8 cellular contexts compared by ENCODE assay signal in the genomic region with DNA sequence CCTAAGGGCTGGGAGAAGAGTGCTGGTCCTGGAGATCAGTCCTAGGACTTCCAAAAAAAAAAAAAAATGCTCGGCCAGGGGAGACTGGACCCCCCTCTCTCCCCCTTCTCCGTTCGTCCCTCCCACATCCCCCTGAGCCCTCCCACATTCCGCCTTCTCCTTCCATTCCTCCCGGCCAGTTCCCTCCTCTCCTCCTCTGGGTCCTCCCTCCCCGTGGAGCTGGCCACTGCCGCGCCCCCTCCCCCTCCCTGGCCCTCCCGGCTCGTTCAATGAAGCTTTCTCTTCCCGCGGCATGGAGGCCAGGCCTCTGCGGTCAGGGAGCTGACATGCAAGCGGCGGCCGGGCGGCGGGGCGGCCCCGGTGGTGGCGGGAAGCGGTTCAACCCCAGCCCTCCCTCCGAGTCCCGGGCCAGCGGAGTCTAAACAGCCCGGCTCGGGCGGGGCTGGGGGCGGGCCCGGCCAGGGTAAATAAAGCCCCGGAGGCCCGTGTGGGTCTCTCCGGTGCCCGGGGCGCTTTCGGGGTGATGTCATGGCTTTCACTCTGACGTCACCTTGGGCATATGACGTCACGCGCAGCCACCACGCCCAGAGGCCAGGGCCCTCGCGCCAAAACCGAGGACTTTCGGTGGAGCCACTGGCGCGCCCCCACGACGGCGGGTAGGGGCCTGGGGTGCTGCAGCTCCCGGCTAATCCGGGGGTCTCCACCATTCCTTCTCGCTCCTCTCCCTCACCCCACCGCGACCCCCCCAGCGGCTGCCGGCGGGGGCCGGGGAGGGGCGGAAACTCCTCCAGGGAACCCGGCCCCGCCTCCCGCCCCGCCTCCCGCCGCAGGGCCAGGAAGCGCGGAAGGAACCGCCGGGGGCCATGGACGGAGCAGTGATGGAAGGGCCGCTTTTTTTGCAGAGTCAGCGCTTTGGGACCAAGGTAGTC. TPM values are rescaled to one million over a fixed set of nuclear protein-coding genes. Genes with fewer than 3 reads are reported as not detected.
DNase-seq lines count a peak whose midpoint lies in the region; ATAC-seq and TF ChIP-seq lines count a peak whose summit lies in the region.

Gene DOK1, plus strand, starts transcription at position 829 of the 929 bp plus-strand sequence. Its CDS starts 35 bp downstream, at position 864.
A gene with protein sequence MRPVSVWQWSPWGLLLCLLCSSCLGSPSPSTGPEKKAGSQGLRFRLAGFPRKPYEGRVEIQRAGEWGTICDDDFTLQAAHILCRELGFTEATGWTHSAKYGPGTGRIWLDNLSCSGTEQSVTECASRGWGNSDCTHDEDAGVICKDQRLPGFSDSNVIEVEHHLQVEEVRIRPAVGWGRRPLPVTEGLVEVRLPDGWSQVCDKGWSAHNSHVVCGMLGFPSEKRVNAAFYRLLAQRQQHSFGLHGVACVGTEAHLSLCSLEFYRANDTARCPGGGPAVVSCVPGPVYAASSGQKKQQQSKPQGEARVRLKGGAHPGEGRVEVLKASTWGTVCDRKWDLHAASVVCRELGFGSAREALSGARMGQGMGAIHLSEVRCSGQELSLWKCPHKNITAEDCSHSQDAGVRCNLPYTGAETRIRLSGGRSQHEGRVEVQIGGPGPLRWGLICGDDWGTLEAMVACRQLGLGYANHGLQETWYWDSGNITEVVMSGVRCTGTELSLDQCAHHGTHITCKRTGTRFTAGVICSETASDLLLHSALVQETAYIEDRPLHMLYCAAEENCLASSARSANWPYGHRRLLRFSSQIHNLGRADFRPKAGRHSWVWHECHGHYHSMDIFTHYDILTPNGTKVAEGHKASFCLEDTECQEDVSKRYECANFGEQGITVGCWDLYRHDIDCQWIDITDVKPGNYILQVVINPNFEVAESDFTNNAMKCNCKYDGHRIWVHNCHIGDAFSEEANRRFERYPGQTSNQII (minus strand): TSS at position 51 of the 929 bp plus-strand sequence. CDS start 1,308 bp downstream, outside the sequence.

- TF ChIP-seq CTCF in activated CD8-positive, alpha-beta T cell treated with anti-CD3 and anti-CD28 coated beads for 36 hours (IDR thresholded peaks at IDR 0.05) = no peak

- intact Hi-C loops in activated CD8-positive, alpha-beta T cell treated with anti-CD3 and anti-CD28 coated beads for 36 hours (cut with micrococcal nuclease) = no loop called here

- DNase-seq in 8988T = peak; percentile 88
- peak; percentile 37 to 77 for DNase-seq in NCI-H526 (lab: John Stamatoyannopoulos, UW)
- peak; percentile 86 for DNase-seq in activated CD8-positive, alpha-beta T cell treated with anti-CD3 and anti-CD28 coated beads for 36 hours
- peak; percentile 94 for DNase-seq in ecto neural progenitor cell (ENCODE audit: low spot score)
- DNase-seq in lung microvascular endothelial cell (ENCODE audit: low read depth in 2 of 2) = peak; percentile 70 to 84
- peak; percentile 70 to 85 (median 73) for DNase-seq in stimulated activated CD4-positive, alpha-beta T cell treated with anti-CD3 and anti-CD28 coated beads, TNF-alpha, amount 100 ng/mL, for 48 hours (ENCODE audit: low read depth in 3 of 3)

- ATAC-seq in GM18505 (IDR thresholded peaks at IDR 0.05; ENCODE audit: unreplicated experiment) (peak; percentile 48), HG03025 (IDR thresholded peaks at IDR 0.05; ENCODE audit: low FRiP score, unreplicated experiment) (peak; percentile 37)
- ATAC-seq in activated CD8-positive, alpha-beta T cell treated with anti-CD3 and anti-CD28 coated beads for 36 hours = peak; percentile 84

- peaks cover 7% of the 10 kb centered on the region for H3K36me3 Mint-ChIP-seq in activated CD8-positive, alpha-beta T cell treated with anti-CD3 and anti-CD28 coated beads for 36 hours (ENCODE audit: low read depth)

- CTCF ChIA-PET in activated CD8-positive, alpha-beta T cell treated with anti-CD3 and anti-CD28 coated beads for 36 hours (lab: Charles Lee) = interaction anchor here (1.0 to 1.4 kb wide), 3 partner anchors 10 to 25 kb away, joined by 3 to 7 read pairs (median 5); no protein-coding TSS in a partner anchor

- H3K27me3 Mint-ChIP-seq in activated CD8-positive, alpha-beta T cell treated with anti-CD3 and anti-CD28 coated beads for 36 hours = peaks cover 27% of the 10 kb centered on the region

- H3K4me1 Mint-ChIP-seq in activated CD8-positive, alpha-beta T cell treated with anti-CD3 and anti-CD28 coated beads for 36 hours (ENCODE audit: low read depth) = peaks cover 15% of the 10 kb centered on the region

- H3K9me3 Mint-ChIP-seq in activated CD8-positive, alpha-beta T cell treated with anti-CD3 and anti-CD28 coated beads for 36 hours = no peaks in the 10 kb centered on the region

- peak within 1 kb of the TSS; percentile 90 for H3K27ac Mint-ChIP-seq in activated CD8-positive, alpha-beta T cell treated with anti-CD3 and anti-CD28 coated beads for 36 hours

- POLR2A ChIA-PET in activated CD8-positive, alpha-beta T cell treated with anti-CD3 and anti-CD28 coated beads for 36 hours (lab: Charles Lee) = interaction anchor here (0.6 to 2.7 kb wide), 5 partner anchors 12 to 72 kb away, joined by 3 to 11 read pairs (median 4); partner anchors contain the start of genes CCDC142 and TTC31

- TF ChIP-seq POLR2A in GM18505 (IDR thresholded peaks at IDR 0.05; ENCODE audit: borderline replicate concordance, extremely low read depth, insufficient read depth, insufficient read length) = no peak

- H3K4me3 Mint-ChIP-seq in activated CD8-positive, alpha-beta T cell treated with anti-CD3 and anti-CD28 coated beads for 36 hours = peak within 1 kb of the TSS; percentile 88

RNA-seq across cellular contexts. Expression of gene DOK1, which starts in this region (rescaled TPM):
- total RNA-seq in activated CD8-positive, alpha-beta T cell treated with anti-CD3 and anti-CD28 coated beads for 36 hours = 10 to 100 TPM; 15.0 to 16.6 TPM
- 19.0 and 22.0 TPM in 2 replicates for total RNA-seq in lung microvascular endothelial cell

RNA-seq across cellular contexts. Expression of the second gene that starts in this region (rescaled TPM):
- total RNA-seq in activated CD8-positive, alpha-beta T cell treated with anti-CD3 and anti-CD28 coated beads for 36 hours = under 1 TPM; 0.38 to 0.60 TPM
- total RNA-seq in lung microvascular endothelial cell = 0.65 and 1.2 TPM in 2 replicates

Comparison
In these comparisons a context has a peak if more than half of its experiments do, and no peak if none do; other contexts are left out.
1. Peak in every context shown above with its lines: DNase-seq and ATAC-seq.